31 cellular contexts compared by ENCODE assay signal in the genomic region with DNA sequence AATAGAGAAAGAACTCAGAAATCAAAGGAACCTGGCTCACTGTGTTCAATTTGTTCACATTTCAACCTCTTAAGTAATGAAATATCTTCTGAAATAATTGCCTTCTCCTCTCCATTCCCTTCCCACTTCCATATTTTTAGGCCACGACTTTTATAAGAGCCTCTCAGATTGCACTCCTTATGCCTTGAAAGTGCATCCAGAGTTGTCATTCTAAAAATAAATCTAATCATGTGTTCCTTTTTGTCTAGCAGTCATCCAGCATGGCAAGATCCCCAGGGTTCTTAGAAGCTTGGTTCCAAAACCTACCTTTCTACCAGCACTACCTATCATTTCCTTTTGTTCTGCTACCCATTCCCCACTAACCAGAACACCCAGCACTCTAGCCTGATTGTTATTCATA. TPM values are rescaled to one million over a fixed set of nuclear protein-coding genes. Genes with fewer than 3 reads are reported as not detected.
"Had no signal": no experiment of that assay in that cellular context is flagged by ENCODE, and none has a peak within 500 bp of the region (broad histone marks: within the 10 kb centered on the region; RNA-seq: fewer than 3 reads in every experiment).

No MANE protein-coding gene starts in this region.

- H3K27me3 Mint-ChIP-seq: activated CD4-positive, alpha-beta T cell treated with anti-CD3 and anti-CD28 coated beads for 36 hours; activated naive CD4-positive, alpha-beta T cell treated with anti-CD3 and anti-CD28 coated beads, Interleukin-2, amount 10 ng/mL, durations not matched to agents 7 days and 5 days; activated naive CD8-positive, alpha-beta T cell treated with anti-CD3 and anti-CD28 coated beads, Interleukin-2, amount 10 ng/mL, durations not matched to agents 7 days and 5 days; naive thymus-derived CD8-positive, alpha-beta T cell; stimulated activated memory B cell treated with anti-CD40 and anti-IgM and Interleukin-4, amounts not matched to agents 10 μg/mL and 1 μg/mL and 100 μg/mL, for 72 hours had no signal

- H3K79me2 ChIP-seq: hepatocyte had no signal

- H3K4me2 ChIP-seq: hepatocyte, smooth muscle cell had no signal

- ATAC-seq: activated CD4-positive, alpha-beta T cell treated with anti-CD3 and anti-CD28 coated beads for 36 hours; naive thymus-derived CD8-positive, alpha-beta T cell; sciatic nerve; stimulated activated memory B cell treated with anti-CD40 and anti-IgM and Interleukin-4, amounts not matched to agents 10 μg/mL and 1 μg/mL and 100 μg/mL, for 72 hours had no signal

- H3K36me3 Mint-ChIP-seq: activated naive CD4-positive, alpha-beta T cell treated with anti-CD3 and anti-CD28 coated beads, Interleukin-2, amount 10 ng/mL, durations not matched to agents 7 days and 5 days; activated naive CD8-positive, alpha-beta T cell treated with anti-CD3 and anti-CD28 coated beads, Interleukin-2, amount 10 ng/mL, durations not matched to agents 7 days and 5 days; brain; naive thymus-derived CD8-positive, alpha-beta T cell; neural progenitor cell; stimulated activated memory B cell treated with anti-CD40 and anti-IgM and Interleukin-4, amounts not matched to agents 10 μg/mL and 1 μg/mL and 100 μg/mL, for 72 hours had no signal

- H3K36me3 ChIP-seq: ascending aorta, cardiac muscle cell, colonic mucosa, neural progenitor cell, suprapubic skin, tibial artery had no signal

- H3K4me3 Mint-ChIP-seq: activated CD4-positive, alpha-beta T cell treated with anti-CD3 and anti-CD28 coated beads for 36 hours; activated naive CD4-positive, alpha-beta T cell treated with anti-CD3 and anti-CD28 coated beads, Interleukin-2, amount 10 ng/mL, durations not matched to agents 7 days and 5 days; activated naive CD8-positive, alpha-beta T cell treated with anti-CD3 and anti-CD28 coated beads, Interleukin-2, amount 10 ng/mL, durations not matched to agents 7 days and 5 days; activated T-helper 1 cell treated with anti-CD3 and anti-CD28 coated beads, Interleukin-12 subunit alpha, Interleukin-12 subunit beta, Interleukin-2, Interleukin-4 antibody, amounts not matched to agents 30 ng/mL and 10 ng/mL and 1 ng/mL, durations not matched to agents 14 hours and 24 hours and 36 hours; brain; naive thymus-derived CD8-positive, alpha-beta T cell; neural progenitor cell; stimulated activated memory B cell treated with anti-CD40 and anti-IgM and Interleukin-4, amounts not matched to agents 10 μg/mL and 1 μg/mL and 100 μg/mL, for 72 hours; T-helper 2 cell treated with Interferon-gamma antibody and Interleukin-4, amounts not matched to agents 5 μg/mL and 100 μg/mL, for 36 hours had no signal

- H3K9me3 ChIP-seq: ascending aorta, colonic mucosa, suprapubic skin, tibial artery had no signal

- H3K4me1 Mint-ChIP-seq: activated CD4-positive, alpha-beta T cell treated with anti-CD3 and anti-CD28 coated beads for 36 hours; activated naive CD4-positive, alpha-beta T cell treated with anti-CD3 and anti-CD28 coated beads, Interleukin-2, amount 10 ng/mL, durations not matched to agents 7 days and 5 days; activated naive CD8-positive, alpha-beta T cell treated with anti-CD3 and anti-CD28 coated beads, Interleukin-2, amount 10 ng/mL, durations not matched to agents 7 days and 5 days; naive thymus-derived CD8-positive, alpha-beta T cell had no signal

- H3K9me3 Mint-ChIP-seq: activated naive CD4-positive, alpha-beta T cell treated with anti-CD3 and anti-CD28 coated beads, Interleukin-2, amount 10 ng/mL, durations not matched to agents 7 days and 5 days; activated naive CD8-positive, alpha-beta T cell treated with anti-CD3 and anti-CD28 coated beads, Interleukin-2, amount 10 ng/mL, durations not matched to agents 7 days and 5 days; activated T-helper 1 cell treated with anti-CD3 and anti-CD28 coated beads, Interleukin-12 subunit alpha, Interleukin-12 subunit beta, Interleukin-2, Interleukin-4 antibody, amounts not matched to agents 30 ng/mL and 10 ng/mL and 1 ng/mL, durations not matched to agents 14 hours and 24 hours and 36 hours; brain; neural progenitor cell; stimulated activated memory B cell treated with anti-CD40 and anti-IgM and Interleukin-4, amounts not matched to agents 10 μg/mL and 1 μg/mL and 100 μg/mL, for 72 hours; T-helper 2 cell treated with Interferon-gamma antibody and Interleukin-4, amounts not matched to agents 5 μg/mL and 100 μg/mL, for 36 hours had no signal

- DNase-seq: activated CD4-positive, alpha-beta T cell treated with anti-CD3 and anti-CD28 coated beads for 36 hours; activated CD4-positive, alpha-beta T cell treated with anti-CD3 and anti-CD28 coated beads, Interleukin-2, amount 50 U/mL, for 4 hours; activated CD4-positive, CD25-positive, alpha-beta regulatory T cell; activated CD8-positive, alpha-beta memory T cell treated with anti-CD3 and anti-CD28 coated beads, Interleukin-2, amount 50 U/mL, for 4 hours; activated gamma-delta T cell; activated naive CD4-positive, alpha-beta T cell treated with anti-CD3 and anti-CD28 coated beads, Interleukin-2, amount 10 ng/mL, durations not matched to agents 7 days and 5 days; activated naive CD8-positive, alpha-beta T cell treated with anti-CD3 and anti-CD28 coated beads, Interleukin-2, amount 10 ng/mL, durations not matched to agents 7 days and 5 days; activated T-cell treated with anti-CD3 and anti-CD28 coated beads, Interleukin-2, amount 50 U/mL, for 1 hour; cerebellar nuclear complex; colonic mucosa; effector CD8-positive, alpha-beta T cell; left cardiac atrium; midbrain; naive thymus-derived CD8-positive, alpha-beta T cell; stimulated activated CD4-positive, alpha-beta T cell treated with anti-CD3 and anti-CD28 coated beads, Interleukin-1b, Interleukin-23, amount 100 ng/mL, for 48 hours; stimulated activated CD4-positive, alpha-beta T cell treated with anti-CD3 and anti-CD28 coated beads, Interleukin-4, amount 100 ng/mL, for 4 hours; stimulated activated CD8-positive, alpha-beta memory T cell treated with anti-CD3 and anti-CD28 coated beads, Interleukin-4, amount 100 ng/mL, for 48 hours; T-helper 1 cell; tibial artery had no signal

- H3K27me3 ChIP-seq: ascending aorta, cardiac muscle cell, colonic mucosa, hepatocyte, neural progenitor cell, suprapubic skin, tibial artery had no signal

- H3K9ac ChIP-seq: neural progenitor cell had no signal

- H3K4me1 ChIP-seq: ascending aorta, colonic mucosa had no signal

- H3K4me3 ChIP-seq: ascending aorta, cardiac muscle cell, colonic mucosa, hepatocyte, neural progenitor cell, smooth muscle cell, suprapubic skin, tibial artery had no signal

- H3K27ac ChIP-seq: ascending aorta, cardiac muscle cell, colonic mucosa, hepatocyte, neural progenitor cell, suprapubic skin, tibial artery had no signal

- H3K27ac Mint-ChIP-seq: activated CD4-positive, alpha-beta T cell treated with anti-CD3 and anti-CD28 coated beads for 36 hours; activated naive CD4-positive, alpha-beta T cell treated with anti-CD3 and anti-CD28 coated beads, Interleukin-2, amount 10 ng/mL, durations not matched to agents 7 days and 5 days; activated naive CD8-positive, alpha-beta T cell treated with anti-CD3 and anti-CD28 coated beads, Interleukin-2, amount 10 ng/mL, durations not matched to agents 7 days and 5 days; activated T-helper 1 cell treated with anti-CD3 and anti-CD28 coated beads, Interleukin-12 subunit alpha, Interleukin-12 subunit beta, Interleukin-2, Interleukin-4 antibody, amounts not matched to agents 30 ng/mL and 10 ng/mL and 1 ng/mL, durations not matched to agents 14 hours and 24 hours and 36 hours; brain; naive thymus-derived CD8-positive, alpha-beta T cell; neural progenitor cell; stimulated activated memory B cell treated with anti-CD40 and anti-IgM and Interleukin-4, amounts not matched to agents 10 μg/mL and 1 μg/mL and 100 μg/mL, for 72 hours; T-helper 2 cell treated with Interferon-gamma antibody and Interleukin-4, amounts not matched to agents 5 μg/mL and 100 μg/mL, for 36 hours had no signal

RNA-seq across cellular contexts. Expression of a gene that starts 42.4 kb away (rescaled TPM):
- total RNA-seq: epithelial cell of proximal tubule had no signal
